Comparison of ENCODE assay signal across 1 cellular context in genomic region chr1:52697795-52698674, GRCh38.
TF ChIP-seq lines count a peak whose summit lies in the region.

TSS of gene COA7 (minus strand) at chr1:52698347. CDS start at chr1:52698326, 21 bp downstream.

TF ChIP-seq in HepG2, 621 proteins besides CTCF, POLR2A, EP300 and RAD21 (continued from another document and continues in another):
- TF ChIP-seq ZNF407 (CRISPR knock-in tag; IDR thresholded peaks at IDR 0.05; ENCODE audit: not compliant biosample characterization) (peak; percentile 78), ZNF615 (CRISPR knock-in tag; IDR thresholded peaks at IDR 0.05; ENCODE audit: borderline replicate concordance) (no peak), KAT8 (CRISPR knock-in tag; IDR thresholded peaks at IDR 0.05) (peak; percentile 87), IRX3 (CRISPR knock-in tag; IDR thresholded peaks at IDR 0.05; ENCODE audit: borderline replicate concordance, low read depth) (peak; percentile 85; the same call in 1 of the 2 replicates), ZNF75D (CRISPR knock-in tag; IDR thresholded peaks at IDR 0.05; ENCODE audit: borderline replicate concordance) (peak; percentile 76; the same call in 1 of the 2 replicates), SMARCE1 (IDR thresholded peaks at IDR 0.05; ENCODE audit: borderline replicate concordance) (no peak), ZNF7 (CRISPR knock-in tag; IDR thresholded peaks at IDR 0.05) (0 out of 2 replicates have a peak, but pooled peaks have one; percentile 12), MAX (IDR thresholded peaks at IDR 0.05) (peak; percentile 99), HNF1A (IDR thresholded peaks at IDR 0.05; ENCODE audit: low read depth) (no peak), HNF1A (CRISPR knock-in tag; IDR thresholded peaks at IDR 0.05; ENCODE audit: borderline replicate concordance) (peak; percentile 68), ZNF33A (CRISPR knock-in tag; IDR thresholded peaks at IDR 0.05; ENCODE audit: borderline replicate concordance) (no peak), ZFP82 (CRISPR knock-in tag; IDR thresholded peaks at IDR 0.05; ENCODE audit: borderline replicate concordance) (peak; percentile 89; the same call in 1 of the 2 replicates), TBL1XR1 (IDR thresholded peaks at IDR 0.05; ENCODE audit: borderline replicate concordance, low read length, partially characterized antibody) (peak; percentile 9), REXO4 (CRISPR knock-in tag; IDR thresholded peaks at IDR 0.05; ENCODE audit: borderline replicate concordance) (peak; percentile 74), ZNF282 (IDR thresholded peaks at IDR 0.05; ENCODE audit: partially characterized antibody) (no peak), ZNF331 (CRISPR knock-in tag; IDR thresholded peaks at IDR 0.05) (peak; percentile 60), ZNF577 (CRISPR knock-in tag; IDR thresholded peaks at IDR 0.05; ENCODE audit: borderline replicate concordance, low read depth) (peak; percentile 54; the same call in 1 of the 2 replicates), FOXO1 (CRISPR knock-in tag; IDR thresholded peaks at IDR 0.05) (no peak), NCOA2 (CRISPR knock-in tag; IDR thresholded peaks at IDR 0.05) (peak; percentile 70), ZNF496 (CRISPR knock-in tag; IDR thresholded peaks at IDR 0.05; ENCODE audit: insufficient replicate concordance) (no peak), KLF11 (CRISPR knock-in tag; IDR thresholded peaks at IDR 0.05) (peak; percentile 64; the same call in 1 of the 2 replicates), CREM (IDR thresholded peaks at IDR 0.05) (peak; percentile 25; the same call in 1 of the 2 replicates), CREM (CRISPR knock-in tag; IDR thresholded peaks at IDR 0.05) (no peak), ZNF567 (CRISPR knock-in tag; IDR thresholded peaks at IDR 0.05; ENCODE audit: borderline replicate concordance) (peak; percentile 75), ZNF546 (CRISPR knock-in tag; conservative IDR thresholded peaks at IDR 0.05) (peak; percentile 84), ZNF180 (CRISPR knock-in tag; IDR thresholded peaks at IDR 0.05; ENCODE audit: borderline replicate concordance, low read depth) (no peak), NR3C1 (CRISPR knock-in tag; IDR thresholded peaks at IDR 0.05) (no peak), ZBTB37 (CRISPR knock-in tag; IDR thresholded peaks at IDR 0.05) (no peak), ZNF446 (CRISPR knock-in tag; IDR thresholded peaks at IDR 0.05) (0 out of 2 replicates have a peak, but pooled peaks have one; percentile 69), ZFP36L1 (CRISPR knock-in tag; IDR thresholded peaks at IDR 0.05) (peak; percentile 97), KLF16 (CRISPR knock-in tag; IDR thresholded peaks at IDR 0.05) (peak; percentile 29 to 78; a peak in 2 of 4 replicates), XBP1 (CRISPR knock-in tag; IDR thresholded peaks at IDR 0.05) (peak; percentile 70; the same call in 1 of the 2 replicates), MEF2D (CRISPR knock-in tag; IDR thresholded peaks at IDR 0.05) (peak; percentile 72; the same call in 1 of the 2 replicates), STAT5B (CRISPR knock-in tag; IDR thresholded peaks at IDR 0.05) (no peak), HBP1 (CRISPR knock-in tag; IDR thresholded peaks at IDR 0.05; ENCODE audit: low read depth) (no peak), ATRX (CRISPR knock-in tag; IDR thresholded peaks at IDR 0.05; ENCODE audit: borderline replicate concordance) (no peak)
- TF ChIP-seq, protein P1, sequence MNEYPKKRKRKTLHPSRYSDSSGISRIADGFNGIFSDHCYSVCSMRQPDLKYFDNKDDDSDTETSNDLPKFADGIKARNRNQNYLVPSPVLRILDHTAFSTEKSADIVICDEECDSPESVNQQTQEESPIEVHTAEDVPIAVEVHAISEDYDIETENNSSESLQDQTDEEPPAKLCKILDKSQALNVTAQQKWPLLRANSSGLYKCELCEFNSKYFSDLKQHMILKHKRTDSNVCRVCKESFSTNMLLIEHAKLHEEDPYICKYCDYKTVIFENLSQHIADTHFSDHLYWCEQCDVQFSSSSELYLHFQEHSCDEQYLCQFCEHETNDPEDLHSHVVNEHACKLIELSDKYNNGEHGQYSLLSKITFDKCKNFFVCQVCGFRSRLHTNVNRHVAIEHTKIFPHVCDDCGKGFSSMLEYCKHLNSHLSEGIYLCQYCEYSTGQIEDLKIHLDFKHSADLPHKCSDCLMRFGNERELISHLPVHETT (CRISPR knock-in tag; conservative IDR thresholded peaks at IDR 0.05) = peak; percentile 68; the same call in 1 of the 2 replicates
- TF ChIP-seq, protein P2, sequence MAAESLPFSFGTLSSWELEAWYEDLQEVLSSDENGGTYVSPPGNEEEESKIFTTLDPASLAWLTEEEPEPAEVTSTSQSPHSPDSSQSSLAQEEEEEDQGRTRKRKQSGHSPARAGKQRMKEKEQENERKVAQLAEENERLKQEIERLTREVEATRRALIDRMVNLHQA (CRISPR knock-in tag; IDR thresholded peaks at IDR 0.05) = no peak
- TF ChIP-seq, protein P3, sequence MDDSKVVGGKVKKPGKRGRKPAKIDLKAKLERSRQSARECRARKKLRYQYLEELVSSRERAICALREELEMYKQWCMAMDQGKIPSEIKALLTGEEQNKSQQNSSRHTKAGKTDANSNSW (CRISPR knock-in tag; IDR thresholded peaks at IDR 0.05; ENCODE audit: borderline replicate concordance) = peak; percentile 61; the same call in 1 of the 2 replicates
- TF ChIP-seq, protein P4, sequence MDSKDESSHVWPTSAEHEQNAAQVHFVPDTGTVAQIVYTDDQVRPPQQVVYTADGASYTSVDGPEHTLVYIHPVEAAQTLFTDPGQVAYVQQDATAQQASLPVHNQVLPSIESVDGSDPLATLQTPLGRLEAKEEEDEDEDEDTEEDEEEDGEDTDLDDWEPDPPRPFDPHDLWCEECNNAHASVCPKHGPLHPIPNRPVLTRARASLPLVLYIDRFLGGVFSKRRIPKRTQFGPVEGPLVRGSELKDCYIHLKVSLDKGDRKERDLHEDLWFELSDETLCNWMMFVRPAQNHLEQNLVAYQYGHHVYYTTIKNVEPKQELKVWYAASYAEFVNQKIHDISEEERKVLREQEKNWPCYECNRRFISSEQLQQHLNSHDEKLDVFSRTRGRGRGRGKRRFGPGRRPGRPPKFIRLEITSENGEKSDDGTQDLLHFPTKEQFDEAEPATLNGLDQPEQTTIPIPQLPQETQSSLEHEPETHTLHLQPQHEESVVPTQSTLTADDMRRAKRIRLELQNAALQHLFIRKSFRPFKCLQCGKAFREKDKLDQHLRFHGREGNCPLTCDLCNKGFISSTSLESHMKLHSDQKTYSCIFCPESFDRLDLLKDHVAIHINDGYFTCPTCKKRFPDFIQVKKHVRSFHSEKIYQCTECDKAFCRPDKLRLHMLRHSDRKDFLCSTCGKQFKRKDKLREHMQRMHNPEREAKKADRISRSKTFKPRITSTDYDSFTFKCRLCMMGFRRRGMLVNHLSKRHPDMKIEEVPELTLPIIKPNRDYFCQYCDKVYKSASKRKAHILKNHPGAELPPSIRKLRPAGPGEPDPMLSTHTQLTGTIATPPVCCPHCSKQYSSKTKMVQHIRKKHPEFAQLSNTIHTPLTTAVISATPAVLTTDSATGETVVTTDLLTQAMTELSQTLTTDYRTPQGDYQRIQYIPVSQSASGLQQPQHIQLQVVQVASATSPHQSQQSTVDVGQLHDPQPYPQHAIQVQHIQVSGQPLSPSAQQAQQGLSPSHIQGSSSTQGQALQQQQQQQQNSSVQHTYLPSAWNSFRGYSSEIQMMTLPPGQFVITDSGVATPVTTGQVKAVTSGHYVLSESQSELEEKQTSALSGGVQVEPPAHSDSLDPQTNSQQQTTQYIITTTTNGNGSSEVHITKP (CRISPR knock-in tag; IDR thresholded peaks at IDR 0.05; ENCODE audit: low read depth) = peak; percentile 76; the same call in 1 of the 2 replicates
